Comparison of ENCODE assay signal across 20 cellular contexts in genomic region chr20:48803522-48804053, GRCh38. TPM values are rescaled to one million over a fixed set of nuclear protein-coding genes. Genes with fewer than 3 reads are reported as not detected.
DNase-seq lines count a peak whose midpoint lies in the region; ATAC-seq and TF ChIP-seq lines count a peak whose summit lies in the region.
"Had no signal": no experiment of that assay in that cellular context is flagged by ENCODE, and none has a peak within 500 bp of the region (broad histone marks: within the 10 kb centered on the region; RNA-seq: fewer than 3 reads in every experiment).

No MANE protein-coding gene starts in this region.

- H3K27me3 Mint-ChIP-seq in CD14-positive monocyte (ENCODE audit: low read depth in 3 of 3) = peaks cover 0 to 2% (median 2%) of the 10 kb centered on the region in 3 donors
- H3K27me3 Mint-ChIP-seq in CD8-positive, alpha-beta T cell (ENCODE audit: low read depth) = no peaks in the 10 kb centered on the region
- no peaks in the 10 kb centered on the region for H3K27me3 Mint-ChIP-seq in central memory CD8-positive, alpha-beta T cell
- H3K27me3 Mint-ChIP-seq in natural killer cell treated with Interleukin-12 subunit alpha and Interleukin-12 subunit beta and Interleukin-15 and Interleukin-18, amount 100 ng/mL, for 72 hours = no peaks in the 10 kb centered on the region

- no peak for ATAC-seq in CD8-positive, alpha-beta T cell
- no peak for ATAC-seq in central memory CD8-positive, alpha-beta T cell (replicated peaks; ENCODE audit: extremely low read depth, poor library complexity, severe bottlenecking)
- ATAC-seq in natural killer cell treated with Interleukin-12 subunit alpha and Interleukin-12 subunit beta and Interleukin-15 and Interleukin-18, amount 100 ng/mL, for 72 hours = no peak
- ATAC-seq in GM18867 (IDR thresholded peaks at IDR 0.05; ENCODE audit: unreplicated experiment) = no peak
- ATAC-seq: SK-N-SH treated with all-trans-retinoic acid at 6 μM for 48 hours had no signal

- peaks cover 64% of the 10 kb centered on the region for H3K4me1 ChIP-seq in CD8-positive, alpha-beta T cell (ENCODE audit: insufficient read depth, low read length)
- H3K4me1 ChIP-seq in uterus (no peaks in the 10 kb centered on the region), HAP-1 (no peaks in the 10 kb centered on the region)

- TF ChIP-seq CTCF in CD14-positive monocyte (IDR thresholded peaks at IDR 0.05) (no peak), uterus (IDR thresholded peaks at IDR 0.05) (no peak)
- TF ChIP-seq CTCF in CD8-positive, alpha-beta T cell (IDR thresholded peaks at IDR 0.05) = no peak

- H3K27ac ChIP-seq in CD8-positive, alpha-beta T cell (ENCODE audit: low read depth, low read length) = no peak overlapping the region
- no peak overlapping the region for H3K27ac ChIP-seq in uterus
- H3K27ac ChIP-seq: C4-2B had no signal

- H3K9me3 Mint-ChIP-seq in CD14-positive monocyte = peaks cover 2 to 12% (median 6%) of the 10 kb centered on the region in 7 donors
- peaks cover 4% of the 10 kb centered on the region for H3K9me3 Mint-ChIP-seq in CD8-positive, alpha-beta T cell
- H3K9me3 Mint-ChIP-seq in central memory CD8-positive, alpha-beta T cell = no peaks in the 10 kb centered on the region
- H3K9me3 Mint-ChIP-seq in natural killer cell treated with Interleukin-12 subunit alpha and Interleukin-12 subunit beta and Interleukin-15 and Interleukin-18, amount 100 ng/mL, for 72 hours = peaks cover 7% of the 10 kb centered on the region

- H3K36me3 Mint-ChIP-seq in CD14-positive monocyte = peaks cover 36 to 66% of the 10 kb centered on the region in 2 donors
- peaks cover 48% of the 10 kb centered on the region for H3K36me3 Mint-ChIP-seq in CD8-positive, alpha-beta T cell
- H3K36me3 Mint-ChIP-seq in central memory CD8-positive, alpha-beta T cell (ENCODE audit: insufficient read depth) = peaks cover 25% of the 10 kb centered on the region
- H3K36me3 Mint-ChIP-seq in natural killer cell treated with Interleukin-12 subunit alpha and Interleukin-12 subunit beta and Interleukin-15 and Interleukin-18, amount 100 ng/mL, for 72 hours = peaks cover 24% of the 10 kb centered on the region

- CTCF ChIA-PET in CD8-positive, alpha-beta T cell (lab: Charles Lee) = no interaction called here

- H3K27me3 ChIP-seq in CD8-positive, alpha-beta T cell (ENCODE audit: insufficient read depth, low read length) = no peaks in the 10 kb centered on the region
- no peaks in the 10 kb centered on the region for H3K27me3 ChIP-seq in uterus
- H3K27me3 ChIP-seq in HAP-1 (ENCODE audit: low read depth) = no peaks in the 10 kb centered on the region

- no peaks in the 10 kb centered on the region for H3K36me3 ChIP-seq in CD8-positive, alpha-beta T cell (ENCODE audit: insufficient read depth, low read length)
- H3K36me3 ChIP-seq in uterus (no peaks in the 10 kb centered on the region), HAP-1 (replicated peaks) (no peaks in the 10 kb centered on the region)

- POLR2A ChIA-PET in CD8-positive, alpha-beta T cell (lab: Charles Lee) = no interaction called here

- no peak overlapping the region for H3K4me3 Mint-ChIP-seq in CD14-positive monocyte
- no peak overlapping the region for H3K4me3 Mint-ChIP-seq in CD8-positive, alpha-beta T cell
- no peak overlapping the region for H3K4me3 Mint-ChIP-seq in central memory CD8-positive, alpha-beta T cell
- H3K4me3 Mint-ChIP-seq in natural killer cell treated with Interleukin-12 subunit alpha and Interleukin-12 subunit beta and Interleukin-15 and Interleukin-18, amount 100 ng/mL, for 72 hours = no peak overlapping the region
- H3K4me3 Mint-ChIP-seq: HFFc6 had no signal

- H3K4me1 Mint-ChIP-seq in CD14-positive monocyte = peaks cover 79% of the 10 kb centered on the region
- peaks cover 80% of the 10 kb centered on the region for H3K4me1 Mint-ChIP-seq in CD8-positive, alpha-beta T cell (ENCODE audit: low read depth)
- H3K4me1 Mint-ChIP-seq in central memory CD8-positive, alpha-beta T cell = peaks cover 91% of the 10 kb centered on the region
- H3K4me1 Mint-ChIP-seq in natural killer cell treated with Interleukin-12 subunit alpha and Interleukin-12 subunit beta and Interleukin-15 and Interleukin-18, amount 100 ng/mL, for 72 hours (ENCODE audit: low read depth in 2 of 2) = peaks cover 64 to 76% of the 10 kb centered on the region in 2 donors

- intact Hi-C loops in CD14-positive monocyte (cut with micrococcal nuclease) (no loop called here), uterus (cut with DNase I; ENCODE audit: low total_unique reads) (no loop called here)
- intact Hi-C loops in CD8-positive, alpha-beta T cell (cut with DNase I, micrococcal nuclease) = no loop called here

- H3K4me3 ChIP-seq in CD8-positive, alpha-beta T cell (ENCODE audit: low read depth, low read length) = no peak overlapping the region
- H3K4me3 ChIP-seq in uterus (no peak overlapping the region), HAP-1 (no peak overlapping the region)

- TF ChIP-seq POLR2A in uterus (IDR thresholded peaks at IDR 0.05) = no peak

- in situ Hi-C loops in HAP-1 (cut with MboI; ENCODE audit: low sequenced_read_pairs) = no loop called here

- peak overlapping the region in 4 of 7 donors; percentile 57 to 74 (median 64) for H3K27ac Mint-ChIP-seq in CD14-positive monocyte
- peak overlapping the region; percentile 66 for H3K27ac Mint-ChIP-seq in CD8-positive, alpha-beta T cell
- H3K27ac Mint-ChIP-seq in central memory CD8-positive, alpha-beta T cell (ENCODE audit: low read depth) = peak overlapping the region; percentile 58
- peak overlapping the region; percentile 27 to 89 for H3K27ac Mint-ChIP-seq in natural killer cell treated with Interleukin-12 subunit alpha and Interleukin-12 subunit beta and Interleukin-15 and Interleukin-18, amount 100 ng/mL, for 72 hours
- H3K27ac Mint-ChIP-seq: HFFc6 had no signal

- peaks cover 4% of the 10 kb centered on the region for H3K9me3 ChIP-seq in CD8-positive, alpha-beta T cell (ENCODE audit: low read length)
- H3K9me3 ChIP-seq in uterus (no peaks in the 10 kb centered on the region), HAP-1 (no peaks in the 10 kb centered on the region; the same call in 1 of the 2 replicates)

- DNase-seq in CD14-positive monocyte (ENCODE audit: low spot score) (peak; percentile 19), uterus (no peak), OCI-M2 (lab: John Stamatoyannopoulos, UW; ENCODE audit: unreplicated experiment) (no peak), HAP-1 (ENCODE audit: low spot score in 2 of 2) (no peak)
- DNase-seq in CD8-positive, alpha-beta T cell = no peak
- no peak for DNase-seq in central memory CD8-positive, alpha-beta T cell (ENCODE audit: low spot score in 2 of 2)
- no peak for DNase-seq in natural killer cell treated with Interleukin-12 subunit alpha and Interleukin-12 subunit beta and Interleukin-15 and Interleukin-18, amount 100 ng/mL, for 72 hours (ENCODE audit: low spot score)
- DNase-seq: Calu3, HFFc6, KG1, NCI-H1105 treated with DMSO at 0.1 percent for 48 hours, NCI-H1694, NCI-H510A, NCI-H774, OCI-M1, RPMI8226, SIG-M5 had no signal

RNA-seq across cellular contexts. Expression of gene PREX1, which starts 24.2 kb away (rescaled TPM):
- 10 to 100 TPM; 24.3 to 27.5 TPM for polyA plus RNA-seq in CD14-positive monocyte
- total RNA-seq in CD8-positive, alpha-beta T cell = 100 to 1,000 TPM; 111 to 117 TPM
- 100 to 1,000 TPM; 132 to 167 TPM for total RNA-seq in natural killer cell treated with Interleukin-12 subunit alpha and Interleukin-12 subunit beta and Interleukin-15 and Interleukin-18, amount 100 ng/mL, for 72 hours
- total RNA-seq in uterus = 10 to 100 TPM in 2 of 4 donors, 1 to 10 TPM in 2; 3.6 to 19.7 (median 11.3) TPM

Comparison
In these comparisons a context has a peak if more than half of its experiments do, and no peak if none do; other contexts are left out.
1. RNA of gene PREX1, which starts 24.2 kb away (total RNA-seq): 132 to 167 TPM in natural killer cell treated with Interleukin-12 subunit alpha and Interleukin-12 subunit beta and Interleukin-15 and Interleukin-18, amount 100 ng/mL, for 72 hours and 111 to 117 TPM in CD8-positive, alpha-beta T cell; 3.6 to 19.7 TPM in uterus; every median in the first group is over 4 times any median in the second.
2. Peak in every context shown above with its lines, with median percentiles within 50 percentile points of each other: H3K27ac Mint-ChIP-seq.